ENCODE assay signal across 31 cellular contexts in the genomic region with DNA sequence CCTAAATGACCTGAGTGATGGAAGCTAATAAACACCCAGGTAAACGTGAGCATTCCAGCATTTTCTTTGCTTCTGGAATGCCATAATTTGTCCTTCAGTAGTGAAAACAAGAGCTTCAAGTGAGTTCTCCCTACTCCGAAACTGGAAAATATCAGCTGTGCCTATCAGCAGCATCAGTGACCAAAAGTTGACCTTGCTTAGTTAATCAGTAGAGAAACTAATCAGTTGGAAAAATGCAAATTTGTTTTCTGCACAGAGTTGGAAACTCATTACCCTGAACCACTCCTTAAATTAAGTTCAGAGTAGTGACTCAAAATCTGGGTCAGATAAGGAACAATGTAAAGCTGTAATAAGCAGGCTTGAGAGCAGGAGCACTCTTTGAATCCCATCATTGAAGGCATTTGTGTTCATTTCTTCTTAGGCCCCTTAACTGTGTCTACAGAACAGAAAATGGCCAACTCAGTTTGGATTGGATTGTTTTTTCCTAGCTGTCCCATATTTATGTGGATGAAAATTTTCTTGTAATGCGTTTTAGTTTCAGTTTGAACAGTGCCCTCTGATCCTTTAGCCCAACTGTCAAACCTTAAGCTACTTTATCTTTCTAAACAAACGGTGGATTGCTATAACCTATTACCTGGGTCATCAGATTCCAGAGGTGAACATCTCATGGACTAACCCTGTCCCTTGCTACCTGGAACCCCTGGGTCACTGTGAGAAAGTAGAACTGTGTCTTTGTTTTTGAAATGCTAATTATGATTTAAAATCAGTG.
"Had no signal": no experiment of that assay in that cellular context is flagged by ENCODE, and none has a peak within 500 bp of the region (broad histone marks: within the 10 kb centered on the region; RNA-seq: fewer than 3 reads in every experiment).

No MANE protein-coding gene starts in this region.

- H3K27ac Mint-ChIP-seq: activated CD4-positive, alpha-beta memory T cell treated with anti-CD3 and anti-CD28 coated beads for 36 hours; activated naive CD4-positive, alpha-beta T cell treated with anti-CD3 and anti-CD28 coated beads for 36 hours; activated naive CD8-positive, alpha-beta T cell treated with anti-CD3 and anti-CD28 coated beads, Interleukin-2, amount 10 ng/mL, durations not matched to agents 7 days and 5 days; activated T-helper 1 cell treated with anti-CD3 and anti-CD28 coated beads, Interleukin-12 subunit alpha, Interleukin-12 subunit beta, Interleukin-2, Interleukin-4 antibody, amounts not matched to agents 30 ng/mL and 10 ng/mL and 1 ng/mL, durations not matched to agents 14 hours and 24 hours and 36 hours; brain; effector memory CD8-positive, alpha-beta T cell; natural killer cell; stimulated activated naive B cell treated with anti-CD40 and anti-IgM and Interleukin-4, amounts not matched to agents 10 μg/mL and 1 μg/mL and 100 μg/mL, for 72 hours; T-helper 1 cell treated with Interleukin-12 subunit alpha and Interleukin-12 subunit beta and Interleukin-4 antibody, amounts not matched to agents 30 μg/mL and 1 μg/mL, for 36 hours had no signal

- H3K4me1 Mint-ChIP-seq: activated naive CD8-positive, alpha-beta T cell treated with anti-CD3 and anti-CD28 coated beads, Interleukin-2, amount 10 ng/mL, durations not matched to agents 7 days and 5 days; natural killer cell; stimulated activated naive B cell treated with anti-CD40 and anti-IgM and Interleukin-4, amounts not matched to agents 10 μg/mL and 1 μg/mL and 100 μg/mL, for 72 hours had no signal

- H3K4me3 ChIP-seq: ascending aorta, cardiac muscle cell, coronary artery, dorsolateral prefrontal cortex, esophagus muscularis mucosa, heart left ventricle, lung, prostate gland, tibial nerve had no signal

- H3K36me3 Mint-ChIP-seq: activated CD4-positive, alpha-beta memory T cell treated with anti-CD3 and anti-CD28 coated beads for 36 hours; activated naive CD8-positive, alpha-beta T cell treated with anti-CD3 and anti-CD28 coated beads, Interleukin-2, amount 10 ng/mL, durations not matched to agents 7 days and 5 days; brain; natural killer cell; stimulated activated naive B cell treated with anti-CD40 and anti-IgM and Interleukin-4, amounts not matched to agents 10 μg/mL and 1 μg/mL and 100 μg/mL, for 72 hours had no signal

- H3K4me3 Mint-ChIP-seq: activated CD4-positive, alpha-beta memory T cell treated with anti-CD3 and anti-CD28 coated beads for 36 hours; activated naive CD4-positive, alpha-beta T cell treated with anti-CD3 and anti-CD28 coated beads for 36 hours; activated naive CD8-positive, alpha-beta T cell treated with anti-CD3 and anti-CD28 coated beads, Interleukin-2, amount 10 ng/mL, durations not matched to agents 7 days and 5 days; activated T-helper 1 cell treated with anti-CD3 and anti-CD28 coated beads, Interleukin-12 subunit alpha, Interleukin-12 subunit beta, Interleukin-2, Interleukin-4 antibody, amounts not matched to agents 30 ng/mL and 10 ng/mL and 1 ng/mL, durations not matched to agents 14 hours and 24 hours and 36 hours; brain; effector memory CD8-positive, alpha-beta T cell; natural killer cell; stimulated activated naive B cell treated with anti-CD40 and anti-IgM and Interleukin-4, amounts not matched to agents 10 μg/mL and 1 μg/mL and 100 μg/mL, for 72 hours; T-helper 1 cell treated with Interleukin-12 subunit alpha and Interleukin-12 subunit beta and Interleukin-4 antibody, amounts not matched to agents 30 μg/mL and 1 μg/mL, for 36 hours had no signal

- DNase-seq: activated CD4-positive, alpha-beta memory T cell treated with anti-CD3 and anti-CD28 coated beads for 36 hours; activated CD4-positive, alpha-beta T cell treated with anti-CD3 and anti-CD28 coated beads for 48 hours; activated CD8-positive, alpha-beta memory T cell treated with anti-CD3 and anti-CD28 coated beads, Interleukin-2, amount 50 U/mL, for 4 hours; activated effector memory CD4-positive, alpha-beta T cell treated with anti-CD3 and anti-CD28 coated beads, Interleukin-2, amount 50 U/mL, for 16 hours; activated naive CD4-positive, alpha-beta T cell treated with anti-CD3 and anti-CD28 coated beads for 36 hours; activated naive CD8-positive, alpha-beta T cell treated with anti-CD3 and anti-CD28 coated beads, Interleukin-2, amount 10 ng/mL, durations not matched to agents 7 days and 5 days; activated T-cell treated with anti-CD3 and anti-CD28 coated beads, Interleukin-2, amount 50 U/mL, for 1 hour; dorsolateral prefrontal cortex; effector memory CD8-positive, alpha-beta T cell; foreskin keratinocyte; heart left ventricle; left colon; mesendoderm; natural killer cell; stimulated activated CD4-positive, alpha-beta T cell treated with anti-CD3 and anti-CD28 coated beads, Interleukin-15, amount 100 ng/mL, for 24 hours; stimulated activated CD4-positive, alpha-beta T cell treated with anti-CD3 and anti-CD28 coated beads, Interleukin-2, amount 100 ng/mL, for 24 hours; stimulated activated naive B cell treated with anti-CD40 and anti-IgM and Interleukin-4, amounts not matched to agents 10 μg/mL and 1 μg/mL and 100 μg/mL, for 72 hours; SW 1271; T-helper 9 cell; WERI-Rb-1 had no signal

- H3K27me3 Mint-ChIP-seq: activated CD4-positive, alpha-beta memory T cell treated with anti-CD3 and anti-CD28 coated beads for 36 hours; activated naive CD8-positive, alpha-beta T cell treated with anti-CD3 and anti-CD28 coated beads, Interleukin-2, amount 10 ng/mL, durations not matched to agents 7 days and 5 days; effector memory CD8-positive, alpha-beta T cell; stimulated activated naive B cell treated with anti-CD40 and anti-IgM and Interleukin-4, amounts not matched to agents 10 μg/mL and 1 μg/mL and 100 μg/mL, for 72 hours had no signal

- ATAC-seq: activated CD4-positive, CD25-positive, alpha-beta regulatory T cell treated with anti-CD3 and anti-CD28 coated beads, Interleukin-2, amount 50 U/mL, for 24 hours; effector memory CD8-positive, alpha-beta T cell; foreskin keratinocyte; heart left ventricle; left colon; natural killer cell; stimulated activated naive B cell treated with anti-CD40 and anti-IgM and Interleukin-4, amounts not matched to agents 10 μg/mL and 1 μg/mL and 100 μg/mL, for 72 hours had no signal

- H3K9me3 Mint-ChIP-seq: stimulated activated naive B cell treated with anti-CD40 and anti-IgM and Interleukin-4, amounts not matched to agents 10 μg/mL and 1 μg/mL and 100 μg/mL, for 72 hours had no signal
